ENCODE assay signal across 8 cellular contexts in the genomic region with DNA sequence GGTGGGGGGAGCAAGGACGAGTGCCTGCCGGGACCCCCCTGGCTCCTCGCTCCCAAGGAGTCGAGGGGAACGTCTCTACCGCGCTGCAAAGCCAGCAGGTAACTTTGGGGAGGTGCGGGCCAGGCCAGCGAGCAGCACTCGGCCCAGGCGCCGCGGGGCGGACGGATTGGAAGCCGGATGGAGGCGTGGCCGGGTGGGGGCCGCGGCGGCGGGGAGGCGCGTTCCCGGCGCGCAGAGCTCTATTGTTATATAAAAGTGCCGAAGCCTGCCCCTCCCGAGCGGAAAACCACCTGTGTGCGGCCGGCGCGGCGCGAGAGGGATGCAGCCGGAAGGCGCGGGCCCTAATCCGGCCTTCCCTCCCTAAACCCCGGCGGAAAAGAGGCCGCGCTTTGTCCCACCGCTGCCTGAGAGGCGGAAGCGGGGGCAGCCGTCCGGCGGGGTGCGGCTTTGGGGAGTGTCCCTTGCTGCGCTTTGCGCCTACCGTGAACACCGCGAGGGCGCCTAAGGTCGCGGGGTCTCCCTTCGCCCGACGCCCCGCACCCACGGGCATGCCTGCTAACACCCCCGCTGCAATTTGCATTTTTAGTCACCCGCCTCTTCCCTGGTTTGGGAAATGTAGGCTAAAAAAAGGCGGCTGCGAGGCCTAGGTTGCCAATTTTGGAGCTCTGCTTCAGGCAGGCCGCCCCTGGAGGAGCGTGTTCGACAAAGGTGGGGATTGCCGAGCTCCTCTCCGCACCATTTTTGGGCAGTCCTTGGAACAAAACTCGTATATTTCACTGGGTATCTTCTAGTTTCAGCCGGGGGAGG. TPM values are rescaled to one million over a fixed set of nuclear protein-coding genes. Genes with fewer than 3 reads are reported as not detected.
DNase-seq lines count a peak whose midpoint lies in the region; ATAC-seq and TF ChIP-seq lines count a peak whose summit lies in the region.

No MANE protein-coding gene starts in this region.

- peaks cover 44% of the 10 kb centered on the region for H3K4me1 Mint-ChIP-seq in activated naive CD8-positive, alpha-beta T cell (ENCODE audit: low read depth)

- H3K9ac ChIP-seq in parathyroid adenoma = peak overlapping the region; percentile 91

- H3K9me3 ChIP-seq in cardiac muscle cell (ENCODE audit: low read depth) (no peaks in the 10 kb centered on the region), parathyroid adenoma (ENCODE audit: control insufficient read depth, low read length) (no peaks in the 10 kb centered on the region)

- peak overlapping the region; percentile 88 for H3K4me3 ChIP-seq in AG04449 (ENCODE audit: low read depth, low read length)
- peak overlapping the region; percentile 38 for H3K4me3 ChIP-seq in cardiac muscle cell
- H3K4me3 ChIP-seq in parathyroid adenoma (ENCODE audit: low read depth, low read length) = peak overlapping the region; percentile 88
- H3K4me3 ChIP-seq in urinary bladder (ENCODE audit: low read depth, low read length) = peak overlapping the region; percentile 53

- H3K27me3 ChIP-seq in cardiac muscle cell (no peaks in the 10 kb centered on the region), parathyroid adenoma (ENCODE audit: control insufficient read depth, insufficient read depth, low read length) (no peaks in the 10 kb centered on the region)

- CTCF ChIA-PET in AG04449 (lab: Yijun Ruan, JAX) = interaction anchor here (1.0 to 8.7 kb wide), 7 partner anchors 18 to 336 kb away, joined by 3 to 56 read pairs (median 4); a partner anchor contains a TSS

- H3K36me3 Mint-ChIP-seq in activated naive CD8-positive, alpha-beta T cell = no peaks in the 10 kb centered on the region

- peaks cover 39% of the 10 kb centered on the region for H3K79me2 ChIP-seq in parathyroid adenoma

- DNase-seq in AG04449 (ENCODE audit: low read depth, low spot score) (no peak), HuH-7 (ENCODE audit: low spot score) (peak; percentile 68), SHP77 treated with DMSO at 0.1 percent for 48 hours (lab: John Stamatoyannopoulos, UW) (peak; percentile 45), cardiac muscle cell (ENCODE audit: low read depth in 1 of 2, low spot score in 1 of 2) (peak; percentile 74 to 78)

- peak overlapping the region; percentile 98 for H3K4me2 ChIP-seq in parathyroid adenoma (ENCODE audit: low read length)

- ATAC-seq in GM19035 (IDR thresholded peaks at IDR 0.05; ENCODE audit: unreplicated experiment) = peak; percentile 40

- H3K4me3 Mint-ChIP-seq in activated naive CD8-positive, alpha-beta T cell = peak overlapping the region; percentile 88

- no peaks in the 10 kb centered on the region for H3K9me3 Mint-ChIP-seq in activated naive CD8-positive, alpha-beta T cell (ENCODE audit: low read depth)

- H3K27ac ChIP-seq in cardiac muscle cell (peak overlapping the region; percentile 94), parathyroid adenoma (peak overlapping the region; percentile 100), urinary bladder (ENCODE audit: low read depth) (peak overlapping the region; percentile 91)

- peak overlapping the region; percentile 58 for H3K27ac Mint-ChIP-seq in activated naive CD8-positive, alpha-beta T cell

- POLR2A ChIA-PET in AG04449 (lab: Yijun Ruan, JAX) = interaction anchor here (0.9 to 3.2 kb wide), 8 partner anchors 9 to 294 kb away, joined by 3 to 27 read pairs (median 4); no protein-coding TSS in a partner anchor

- WGBS in urinary bladder = under 1% methylated on average over 75 of the region's 75 CpGs

- peaks cover 28% of the 10 kb centered on the region for H3K4me1 ChIP-seq in cardiac muscle cell (ENCODE audit: low read depth)
- peaks cover 17% of the 10 kb centered on the region for H3K4me1 ChIP-seq in parathyroid adenoma
- no peaks in the 10 kb centered on the region for H3K4me1 ChIP-seq in urinary bladder (ENCODE audit: insufficient read depth)

- peak overlapping the region; percentile 93 for H2AFZ ChIP-seq in parathyroid adenoma

- H3K36me3 ChIP-seq in cardiac muscle cell (peaks cover 6% of the 10 kb centered on the region), parathyroid adenoma (ENCODE audit: control insufficient read depth, insufficient read depth, low read length) (no peaks in the 10 kb centered on the region), urinary bladder (ENCODE audit: insufficient read depth) (no peaks in the 10 kb centered on the region)

- peaks cover 5% of the 10 kb centered on the region for H3K27me3 Mint-ChIP-seq in activated naive CD8-positive, alpha-beta T cell

- TF ChIP-seq CTCF in AG04449 (IDR thresholded peaks at IDR 0.05; ENCODE audit: insufficient read depth, low read length, missing control alignments) (no peak), cardiac muscle cell (IDR thresholded peaks at IDR 0.05; ENCODE audit: low read depth, low read length) (no peak), parathyroid adenoma (IDR thresholded peaks at IDR 0.05) (no peak)

RNA-seq across cellular contexts. Expression of a gene that starts 1.7 kb away (rescaled TPM):
- 200 and 260 TPM in 2 replicates for total RNA-seq in cardiac muscle cell
- polyA plus RNA-seq in cardiac muscle cell = 177 and 191 TPM in 2 replicates
- total RNA-seq in urinary bladder = 77.1 TPM
- 66.1 TPM for polyA plus RNA-seq in urinary bladder

Comparison
In these comparisons a context has a peak if more than half of its experiments do, and no peak if none do; other contexts are left out.
1. H3K4me3 ChIP-seq: peak in every context shown above with its lines; median percentile 88 in AG04449; 88 in parathyroid adenoma; 53 in urinary bladder; 38 in cardiac muscle cell.